8 cellular contexts compared by ENCODE assay signal in the genomic region with DNA sequence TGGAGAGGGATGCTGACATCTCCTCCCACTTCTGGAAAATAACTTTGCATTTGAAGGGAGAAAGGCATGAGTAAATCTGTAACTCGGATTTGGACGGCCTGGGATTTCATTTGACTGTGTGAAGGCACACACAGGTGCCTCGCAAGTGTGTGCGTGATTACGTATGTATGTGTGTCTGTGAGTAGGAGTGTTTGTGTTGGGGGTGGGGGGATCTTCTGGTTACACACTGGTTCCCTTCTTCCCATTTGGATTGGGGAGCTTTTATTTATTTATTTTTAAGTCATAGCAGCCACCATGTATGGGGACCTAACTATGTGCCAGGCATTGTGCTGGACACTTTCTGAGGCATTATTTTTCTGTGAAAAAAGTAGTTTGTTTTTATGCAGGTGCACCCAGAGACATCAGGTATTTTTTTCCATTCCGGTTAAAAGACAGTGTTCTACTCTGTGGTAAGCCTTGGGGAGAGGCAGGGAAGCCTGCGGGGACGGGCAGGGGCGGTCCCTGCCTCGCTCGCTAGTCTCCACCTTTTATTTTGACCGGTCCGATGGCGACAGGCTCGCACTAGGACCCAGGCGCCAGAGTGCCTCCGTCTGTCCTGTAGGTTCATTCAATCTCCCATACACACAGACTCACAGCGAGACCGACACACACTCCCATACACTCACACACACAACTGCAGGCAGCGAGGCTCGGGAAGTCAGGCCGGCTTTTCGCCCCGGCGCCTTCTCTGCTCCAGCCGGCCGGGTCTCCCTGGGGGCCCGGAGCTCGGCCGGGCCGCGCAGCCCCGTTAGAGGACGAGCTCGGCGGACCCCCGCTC. TPM values are rescaled to one million over a fixed set of nuclear protein-coding genes. Genes with fewer than 3 reads are reported as not detected.
DNase-seq lines count a peak whose midpoint lies in the region; ATAC-seq and FAIRE-seq lines count a peak whose summit lies in the region.

A gene (plus strand): TSS at position 618 of the 817 bp plus-strand sequence. CDS start 204 bp downstream, outside the sequence.

- DNase-seq in COLO668 (lab: John Stamatoyannopoulos, UW; ENCODE audit: unreplicated experiment) (peak; percentile 60), GM19239 (ENCODE audit: insufficient read length, low spot score) (peak; percentile 62), NCI-H748 treated with DMSO at 0.1 percent for 48 hours (lab: John Stamatoyannopoulos, UW) (peak; percentile 43), middle frontal gyrus (ENCODE audit: extremely low spot score, low spot score) (peak; percentile 79), substantia nigra (lab: John Stamatoyannopoulos, UW) (peak in 47 of 49 donors; percentile 20 to 86 (median 63))
- DNase-seq in activated T-cell treated with anti-CD3 and anti-CD28 coated beads, Interleukin-2, amount 50 U/mL, for 1 hour = peak; percentile 55

- peak; percentile 45 for FAIRE-seq in GM19239 (lab: Jason Lieb, UNC)

- peak within 1 kb of the TSS; percentile 79 for H3K27ac ChIP-seq in substantia nigra (ENCODE audit: low read depth, low read length, poor library complexity, severe bottlenecking)

- ATAC-seq in HG03175 (IDR thresholded peaks at IDR 0.05; ENCODE audit: unreplicated experiment) (peak; percentile 55), esophagus mucosa (peak; percentile 45)

RNA-seq across cellular contexts. Expression of the gene that starts here (rescaled TPM):
- total RNA-seq in esophagus mucosa = 35.8 TPM

Comparison
In these comparisons a context has a peak if more than half of its experiments do, and no peak if none do; other contexts are left out.
1. Peak in every context shown above with its lines: DNase-seq, ATAC-seq and H3K27ac ChIP-seq.